Comparison of ENCODE assay signal across 24 cellular contexts in the genomic region with DNA sequence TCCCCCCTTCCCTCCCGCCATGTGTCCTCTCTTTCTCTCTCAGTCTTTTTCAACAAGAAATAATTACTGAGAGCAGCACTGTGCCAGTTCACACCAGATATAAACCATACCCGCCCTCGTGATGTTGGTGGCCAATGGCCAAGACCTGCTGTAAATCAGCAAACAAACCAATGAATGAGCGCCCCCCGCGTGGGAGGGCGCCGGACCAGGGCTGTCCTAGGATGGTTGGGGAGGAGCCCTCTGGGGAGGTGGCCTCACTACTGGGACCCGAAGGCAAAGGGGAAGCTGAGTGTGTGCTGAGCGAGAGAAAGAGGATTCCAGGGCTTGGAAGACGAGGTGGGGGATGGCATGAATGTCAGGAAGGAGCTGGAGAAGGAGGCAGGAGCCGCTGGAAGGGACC. TPM values are rescaled to one million over a fixed set of nuclear protein-coding genes. Genes with fewer than 3 reads are reported as not detected.
DNase-seq lines count a peak whose midpoint lies in the region; ATAC-seq and TF ChIP-seq lines count a peak whose summit lies in the region.
"Had no signal": no experiment of that assay in that cellular context is flagged by ENCODE, and none has a peak within 500 bp of the region (broad histone marks: within the 10 kb centered on the region; RNA-seq: fewer than 3 reads in every experiment).

No MANE protein-coding gene starts in this region.

- no peaks in the 10 kb centered on the region for H3K4me1 Mint-ChIP-seq in natural killer cell treated with Interleukin-12 subunit alpha and Interleukin-12 subunit beta and Interleukin-15 and Interleukin-18, amount 100 ng/mL, for 72 hours (ENCODE audit: low read depth in 2 of 2)
- H3K4me1 Mint-ChIP-seq in natural killer cell: no peaks in the 10 kb centered on the region
- H3K4me1 Mint-ChIP-seq in activated T-helper 1 cell treated with anti-CD3 and anti-CD28 coated beads, Interleukin-12 subunit alpha, Interleukin-12 subunit beta, Interleukin-2, Interleukin-4 antibody, amounts not matched to agents 30 ng/mL and 10 ng/mL and 1 ng/mL, durations not matched to agents 14 hours and 24 hours and 36 hours (ENCODE audit: low read depth): no peaks in the 10 kb centered on the region

- no peak overlapping the region for H3K27ac ChIP-seq in caudate nucleus (ENCODE audit: low read depth, low read length)
- H3K27ac ChIP-seq: epithelial cell of prostate, SJCRH30, WERI-Rb-1 had no signal

- H3K27ac Mint-ChIP-seq in natural killer cell treated with Interleukin-12 subunit alpha and Interleukin-12 subunit beta and Interleukin-15 and Interleukin-18, amount 100 ng/mL, for 72 hours: no peak overlapping the region
- no peak overlapping the region for H3K27ac Mint-ChIP-seq in natural killer cell
- H3K27ac Mint-ChIP-seq in activated T-helper 1 cell treated with anti-CD3 and anti-CD28 coated beads, Interleukin-12 subunit alpha, Interleukin-12 subunit beta, Interleukin-2, Interleukin-4 antibody, amounts not matched to agents 30 ng/mL and 10 ng/mL and 1 ng/mL, durations not matched to agents 14 hours and 24 hours and 36 hours: no peak overlapping the region

- H3K9me3 Mint-ChIP-seq in natural killer cell treated with Interleukin-12 subunit alpha and Interleukin-12 subunit beta and Interleukin-15 and Interleukin-18, amount 100 ng/mL, for 72 hours: no peaks in the 10 kb centered on the region
- H3K9me3 Mint-ChIP-seq in natural killer cell: no peaks in the 10 kb centered on the region
- peaks cover 3% of the 10 kb centered on the region for H3K9me3 Mint-ChIP-seq in activated T-helper 1 cell treated with anti-CD3 and anti-CD28 coated beads, Interleukin-12 subunit alpha, Interleukin-12 subunit beta, Interleukin-2, Interleukin-4 antibody, amounts not matched to agents 30 ng/mL and 10 ng/mL and 1 ng/mL, durations not matched to agents 14 hours and 24 hours and 36 hours

- intact Hi-C loops in natural killer cell (cut with micrococcal nuclease): no loop called here
- intact Hi-C loops in activated T-helper 1 cell treated with anti-CD3 and anti-CD28 coated beads, Interleukin-12 subunit alpha, Interleukin-12 subunit beta, Interleukin-2, Interleukin-4 antibody, amounts not matched to agents 30 ng/mL and 10 ng/mL and 1 ng/mL, durations not matched to agents 14 hours and 24 hours and 36 hours (cut with micrococcal nuclease): no loop called here

- peak; percentile 59 for DNase-seq in natural killer cell treated with Interleukin-12 subunit alpha and Interleukin-12 subunit beta and Interleukin-15 and Interleukin-18, amount 100 ng/mL, for 72 hours (ENCODE audit: low spot score)
- no peak for DNase-seq in natural killer cell
- DNase-seq in NCI-H748 (lab: John Stamatoyannopoulos, UW; ENCODE audit: unreplicated experiment): peak; percentile 79
- peak; percentile 35 for DNase-seq in foreskin melanocyte
- no peak for DNase-seq in caudate nucleus (lab: John Stamatoyannopoulos, UW)
- no peak for DNase-seq in COLO668 (lab: John Stamatoyannopoulos, UW; ENCODE audit: unreplicated experiment)
- DNase-seq in stimulated activated naive CD4-positive, alpha-beta T cell (lab: John Stamatoyannopoulos, UW): no peak
- DNase-seq in activated T-helper 1 cell treated with anti-CD3 and anti-CD28 coated beads, Interleukin-12 subunit alpha, Interleukin-12 subunit beta, Interleukin-2, Interleukin-4 antibody, amounts not matched to agents 30 ng/mL and 10 ng/mL and 1 ng/mL, durations not matched to agents 14 hours and 24 hours and 36 hours (ENCODE audit: low spot score): no peak
- DNase-seq: activated CD4-positive, alpha-beta T cell treated with anti-CD3 and anti-CD28 coated beads, Interleukin-2, amount 50 U/mL, for 4 hours; activated gamma-delta T cell treated with Interleukin-2 at 50 U/mL for 16 hours; C1 segment of cervical spinal cord; NCI-H187 treated with DMSO at 0.1 percent for 48 hours; NCI-H82; right cardiac atrium; SJCRH30; stimulated activated CD4-positive, alpha-beta T cell treated with anti-CD3 and anti-CD28 coated beads, Interleukin-15, amount 100 ng/mL, for 24 hours; T-helper 2 cell; WERI-Rb-1 had no signal

- no peak for ATAC-seq in natural killer cell treated with Interleukin-12 subunit alpha and Interleukin-12 subunit beta and Interleukin-15 and Interleukin-18, amount 100 ng/mL, for 72 hours
- no peak for ATAC-seq in natural killer cell
- ATAC-seq: GM12878, Panc1, right cardiac atrium had no signal

- TF ChIP-seq CTCF in natural killer cell (IDR thresholded peaks at IDR 0.05): no peak

- H3K36me3 Mint-ChIP-seq in natural killer cell treated with Interleukin-12 subunit alpha and Interleukin-12 subunit beta and Interleukin-15 and Interleukin-18, amount 100 ng/mL, for 72 hours: no peaks in the 10 kb centered on the region
- H3K36me3 Mint-ChIP-seq in natural killer cell: no peaks in the 10 kb centered on the region
- no peaks in the 10 kb centered on the region for H3K36me3 Mint-ChIP-seq in activated T-helper 1 cell treated with anti-CD3 and anti-CD28 coated beads, Interleukin-12 subunit alpha, Interleukin-12 subunit beta, Interleukin-2, Interleukin-4 antibody, amounts not matched to agents 30 ng/mL and 10 ng/mL and 1 ng/mL, durations not matched to agents 14 hours and 24 hours and 36 hours (ENCODE audit: low read depth)

- H3K4me3 Mint-ChIP-seq in natural killer cell treated with Interleukin-12 subunit alpha and Interleukin-12 subunit beta and Interleukin-15 and Interleukin-18, amount 100 ng/mL, for 72 hours: no peak overlapping the region
- H3K4me3 Mint-ChIP-seq in natural killer cell: no peak overlapping the region
- no peak overlapping the region for H3K4me3 Mint-ChIP-seq in activated T-helper 1 cell treated with anti-CD3 and anti-CD28 coated beads, Interleukin-12 subunit alpha, Interleukin-12 subunit beta, Interleukin-2, Interleukin-4 antibody, amounts not matched to agents 30 ng/mL and 10 ng/mL and 1 ng/mL, durations not matched to agents 14 hours and 24 hours and 36 hours

- peaks cover 17 to 19% of the 10 kb centered on the region in 2 donors for H3K27me3 Mint-ChIP-seq in natural killer cell treated with Interleukin-12 subunit alpha and Interleukin-12 subunit beta and Interleukin-15 and Interleukin-18, amount 100 ng/mL, for 72 hours
- peaks cover 20 to 21% of the 10 kb centered on the region in 2 donors for H3K27me3 Mint-ChIP-seq in natural killer cell (ENCODE audit: low read depth in 2 of 2)
- H3K27me3 Mint-ChIP-seq in activated T-helper 1 cell treated with anti-CD3 and anti-CD28 coated beads, Interleukin-12 subunit alpha, Interleukin-12 subunit beta, Interleukin-2, Interleukin-4 antibody, amounts not matched to agents 30 ng/mL and 10 ng/mL and 1 ng/mL, durations not matched to agents 14 hours and 24 hours and 36 hours (ENCODE audit: insufficient read depth): peaks cover 11% of the 10 kb centered on the region

RNA-seq across cellular contexts. Expression of gene BARHL1, which starts 51.2 kb away (rescaled TPM):
- not detected for total RNA-seq in natural killer cell treated with Interleukin-12 subunit alpha and Interleukin-12 subunit beta and Interleukin-15 and Interleukin-18, amount 100 ng/mL, for 72 hours
- not detected for total RNA-seq in natural killer cell
- total RNA-seq in activated T-helper 1 cell treated with anti-CD3 and anti-CD28 coated beads, Interleukin-12 subunit alpha, Interleukin-12 subunit beta, Interleukin-2, Interleukin-4 antibody, amounts not matched to agents 30 ng/mL and 10 ng/mL and 1 ng/mL, durations not matched to agents 14 hours and 24 hours and 36 hours: not detected in 2 replicates
- total RNA-seq: fibroblast of villous mesenchyme, GM12878, lower leg skin, omental fat pad, right cardiac atrium, SJCRH30 had no signal

Comparison
In these comparisons a context has a peak if more than half of its experiments do, and no peak if none do; other contexts are left out.
1. DNase-seq: peak in natural killer cell treated with Interleukin-12 subunit alpha and Interleukin-12 subunit beta and Interleukin-15 and Interleukin-18, amount 100 ng/mL, for 72 hours (single experiment), NCI-H748 (single experiment) and foreskin melanocyte (single experiment); none in natural killer cell (single experiment), caudate nucleus (0 of 61), COLO668 (single experiment), stimulated activated naive CD4-positive, alpha-beta T cell (0 of 6) and activated T-helper 1 cell treated with anti-CD3 and anti-CD28 coated beads, Interleukin-12 subunit alpha, Interleukin-12 subunit beta, Interleukin-2, Interleukin-4 antibody, amounts not matched to agents 30 ng/mL and 10 ng/mL and 1 ng/mL, durations not matched to agents 14 hours and 24 hours and 36 hours (single experiment).